Comparison of ENCODE assay signal across 8 cellular contexts in genomic region chr2:221573430-221574230, GRCh38. TPM values are rescaled to one million over a fixed set of nuclear protein-coding genes. Genes with fewer than 3 reads are reported as not detected.
DNase-seq lines count a peak whose midpoint lies in the region; TF ChIP-seq lines count a peak whose summit lies in the region.

No MANE protein-coding gene starts in this region.

- peak; percentile 97 for DNase-seq in ELF-1 (ENCODE audit: low read depth, low spot score)
- peak; percentile 79 for DNase-seq in H4 (ENCODE audit: low spot score)
- peak; percentile 81 to 88 for DNase-seq in SJCRH30
- DNase-seq in activated naive CD4-positive, alpha-beta T cell treated with anti-CD3 and anti-CD28 coated beads for 36 hours: peak; percentile 81
- DNase-seq in germinal center (ENCODE audit: low spot score): peak; percentile 83
- peak in 54 of 56 donors; percentile 22 to 91 (median 76) for DNase-seq in nucleus accumbens (lab: John Stamatoyannopoulos, UW)
- DNase-seq in superior temporal gyrus (ENCODE audit: extremely low spot score): peak; percentile 88

- CTCF ChIA-PET in activated naive CD4-positive, alpha-beta T cell treated with anti-CD3 and anti-CD28 coated beads for 36 hours (lab: Charles Lee): interaction anchor here (0.7 to 1.3 kb wide), 4 partner anchors 16 to 481 kb away, joined by 3 to 4 read pairs (median 3); no protein-coding TSS in a partner anchor

- H3K27ac ChIP-seq in SJCRH30: peak overlapping the region; percentile 7; the same call in 1 of the 2 replicates

- H3K9me3 ChIP-seq in SJCRH30 (replicated peaks): no peaks in the 10 kb centered on the region

- H3K36me3 ChIP-seq in SJCRH30: no peaks in the 10 kb centered on the region

- TF ChIP-seq CTCF in LNCAP (IDR thresholded peaks at IDR 0.05): peak; percentile 82

- intact Hi-C loops in activated naive CD4-positive, alpha-beta T cell treated with anti-CD3 and anti-CD28 coated beads for 36 hours (cut with micrococcal nuclease): loop anchor here (1.0 to 10.0 kb wide), 10 partner anchors 71 to 1576 kb away; no protein-coding TSS in a partner anchor

- H3K4me3 ChIP-seq in SJCRH30: peak overlapping the region; percentile 66

- peaks cover 25% of the 10 kb centered on the region for H3K4me1 Mint-ChIP-seq in activated naive CD4-positive, alpha-beta T cell treated with anti-CD3 and anti-CD28 coated beads for 36 hours (ENCODE audit: low read depth)

- H3K27me3 Mint-ChIP-seq in activated naive CD4-positive, alpha-beta T cell treated with anti-CD3 and anti-CD28 coated beads for 36 hours (ENCODE audit: low read depth): peaks cover 52% of the 10 kb centered on the region

- H3K27ac Mint-ChIP-seq in activated naive CD4-positive, alpha-beta T cell treated with anti-CD3 and anti-CD28 coated beads for 36 hours: no peak overlapping the region

- H3K9me3 Mint-ChIP-seq in activated naive CD4-positive, alpha-beta T cell treated with anti-CD3 and anti-CD28 coated beads for 36 hours: no peaks in the 10 kb centered on the region

- peak overlapping the region; percentile 45 for H3K4me3 Mint-ChIP-seq in activated naive CD4-positive, alpha-beta T cell treated with anti-CD3 and anti-CD28 coated beads for 36 hours

- no peaks in the 10 kb centered on the region for H3K36me3 Mint-ChIP-seq in activated naive CD4-positive, alpha-beta T cell treated with anti-CD3 and anti-CD28 coated beads for 36 hours (ENCODE audit: low read depth)

- peaks cover 8% of the 10 kb centered on the region; the same call in 1 of the 2 replicates for H3K27me3 ChIP-seq in SJCRH30

- no peaks in the 10 kb centered on the region for H3K4me1 ChIP-seq in SJCRH30

RNA-seq across cellular contexts. Expression of gene EPHA4, which starts 1.5 kb away (rescaled TPM):
- total RNA-seq in H4 (2014; rRNA removed; shearing (Covaris generic)): 103 and 110 TPM in 2 replicates
- 4.0 and 4.2 TPM in 2 replicates for total RNA-seq in SJCRH30 (2014; rRNA removed; shearing (Covaris generic))
- total RNA-seq in activated naive CD4-positive, alpha-beta T cell treated with anti-CD3 and anti-CD28 coated beads for 36 hours: 1 to 10 TPM; 1.3 to 3.0 TPM

Comparison
In these comparisons a context has a peak if more than half of its experiments do, and no peak if none do; other contexts are left out.
1. Peak in every context shown above with its lines: DNase-seq, H3K4me3 ChIP-seq and H3K27ac ChIP-seq.
2. RNA of gene EPHA4, which starts 1.5 kb away (total RNA-seq): 103 to 110 TPM in H4; 4.0 to 4.2 TPM in SJCRH30 and 1.3 to 3.0 TPM in activated naive CD4-positive, alpha-beta T cell treated with anti-CD3 and anti-CD28 coated beads for 36 hours; every median in the first group is over 10 times any median in the second.